Comparison of ENCODE assay signal across 20 cellular contexts in the genomic region with DNA sequence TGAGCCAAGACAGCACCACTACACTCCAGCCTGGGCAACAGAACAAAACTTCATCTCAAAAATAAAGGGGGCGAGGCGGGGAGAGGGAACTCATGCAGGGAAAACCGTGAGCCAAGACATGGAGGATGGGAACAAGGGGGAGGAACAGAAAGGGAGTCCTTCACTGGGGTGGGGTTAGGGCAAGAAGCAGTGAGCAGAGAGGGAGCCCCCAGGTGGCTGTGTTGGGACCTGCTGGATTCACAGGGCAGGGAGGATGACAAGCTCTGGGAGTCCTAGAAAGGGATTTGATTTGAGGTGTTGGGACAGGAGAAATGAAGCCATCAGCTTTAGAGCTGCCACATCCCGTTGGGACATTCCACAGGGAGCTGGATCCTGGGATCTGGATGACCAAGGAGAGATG.
DNase-seq lines count a peak whose midpoint lies in the region; ATAC-seq and TF ChIP-seq lines count a peak whose summit lies in the region.
"Had no signal": no experiment of that assay in that cellular context is flagged by ENCODE, and none has a peak within 500 bp of the region (broad histone marks: within the 10 kb centered on the region; RNA-seq: fewer than 3 reads in every experiment).

No MANE protein-coding gene starts in this region.

- peak; percentile 33 for TF ChIP-seq CTCF in A673 (conservative IDR thresholded peaks at IDR 0.05; ENCODE audit: low read depth, low read length)
- TF ChIP-seq CTCF in GM06990 (IDR thresholded peaks at IDR 0.05; ENCODE audit: insufficient read depth, low read length, poor library complexity, severe bottlenecking), result peak; percentile 40
- TF ChIP-seq CTCF in choroid plexus epithelial cell (conservative IDR thresholded peaks at IDR 0.05; ENCODE audit: low read depth, low read length), result peak; percentile 39
- no peak for TF ChIP-seq CTCF in CD8-positive, alpha-beta T cell (IDR thresholded peaks at IDR 0.05)

- no peak overlapping the region for H3K27ac ChIP-seq in A673 (ENCODE audit: low read depth, low read length, poor library complexity, severe bottlenecking)
- no peak overlapping the region for H3K27ac ChIP-seq in CD8-positive, alpha-beta T cell (ENCODE audit: low read depth, low read length)
- H3K27ac ChIP-seq: HL-60, thyroid gland had no signal

- no peaks in the 10 kb centered on the region for H3K36me3 Mint-ChIP-seq in CD8-positive, alpha-beta T cell
- H3K36me3 Mint-ChIP-seq: brain had no signal

- no peaks in the 10 kb centered on the region for H3K27me3 Mint-ChIP-seq in CD8-positive, alpha-beta T cell (ENCODE audit: low read depth)
- H3K27me3 Mint-ChIP-seq: B cell had no signal

- no peak overlapping the region for H3K4me3 Mint-ChIP-seq in CD8-positive, alpha-beta T cell
- H3K4me3 Mint-ChIP-seq: B cell, brain, nephron had no signal

- H3K4me1 ChIP-seq in A673 (ENCODE audit: insufficient read depth, low read length, poor library complexity, severe bottlenecking), result no peaks in the 10 kb centered on the region
- no peaks in the 10 kb centered on the region for H3K4me1 ChIP-seq in CD8-positive, alpha-beta T cell (ENCODE audit: insufficient read depth, low read length)
- H3K4me1 ChIP-seq: thyroid gland had no signal

- BruUV-seq in A673 (replicated peaks; lab: Mats Ljungman, UMichigan), result no TSS peak

- H3K4me3 ChIP-seq in A673 (ENCODE audit: low read depth, low read length, poor library complexity, severe bottlenecking) (no peak overlapping the region), GM06990 (replicated peaks; ENCODE audit: low read depth, low read length) (no peak overlapping the region), choroid plexus epithelial cell (ENCODE audit: low read depth, low read length) (no peak overlapping the region)
- no peak overlapping the region for H3K4me3 ChIP-seq in CD8-positive, alpha-beta T cell (ENCODE audit: low read depth, low read length)
- H3K4me3 ChIP-seq: lung, thyroid gland had no signal

- ATAC-seq in CD8-positive, alpha-beta T cell, result no peak
- ATAC-seq in GM18520 (IDR thresholded peaks at IDR 0.05; ENCODE audit: unreplicated experiment), result no peak

- POLR2A ChIA-PET in A673 (lab: Charles Lee; ENCODE audit: low non-redundant PET), result no interaction called here
- POLR2A ChIA-PET in CD8-positive, alpha-beta T cell (lab: Charles Lee), result no interaction called here

- CTCF ChIA-PET in A673 (lab: Charles Lee), result no interaction called here
- CTCF ChIA-PET in CD8-positive, alpha-beta T cell (lab: Charles Lee), result no interaction called here

- H3K9me3 ChIP-seq in A673 (ENCODE audit: low read depth, low read length, poor library complexity, severe bottlenecking), result no peaks in the 10 kb centered on the region
- H3K9me3 ChIP-seq in CD8-positive, alpha-beta T cell (ENCODE audit: low read length), result no peaks in the 10 kb centered on the region
- H3K9me3 ChIP-seq: thyroid gland had no signal

- H3K4me1 Mint-ChIP-seq in CD8-positive, alpha-beta T cell (ENCODE audit: low read depth), result no peaks in the 10 kb centered on the region
- H3K4me1 Mint-ChIP-seq: brain, nephron had no signal

- intact Hi-C loops in A673 (cut with micrococcal nuclease; ENCODE audit: unreplicated experiment), result no loop called here
- intact Hi-C loops in CD8-positive, alpha-beta T cell (cut with DNase I, micrococcal nuclease), result no loop called here

- no peaks in the 10 kb centered on the region for H3K36me3 ChIP-seq in A673 (ENCODE audit: insufficient read depth, low read length, poor library complexity, severe bottlenecking)
- no peaks in the 10 kb centered on the region for H3K36me3 ChIP-seq in GM06990 (ENCODE audit: control insufficient read depth, insufficient read depth, low read length)
- H3K36me3 ChIP-seq in CD8-positive, alpha-beta T cell (ENCODE audit: insufficient read depth, low read length), result no peaks in the 10 kb centered on the region
- H3K36me3 ChIP-seq: thyroid gland had no signal

- H3K27ac Mint-ChIP-seq in CD8-positive, alpha-beta T cell, result no peak overlapping the region
- H3K27ac Mint-ChIP-seq: B cell, brain, nephron had no signal

- no peaks in the 10 kb centered on the region for H3K9me3 Mint-ChIP-seq in CD8-positive, alpha-beta T cell

- peak; percentile 9 for DNase-seq in A673 (ENCODE audit: low spot score)
- no peak for DNase-seq in GM06990 (ENCODE audit: extremely low read depth, insufficient read length)
- peak; percentile 34 for DNase-seq in NAMALWA (ENCODE audit: low spot score)
- DNase-seq in choroid plexus epithelial cell (ENCODE audit: low read depth), result no peak
- DNase-seq in AG08395 (ENCODE audit: low spot score), result no peak
- no peak for DNase-seq in CD8-positive, alpha-beta T cell
- DNase-seq in EL, result no peak
- DNase-seq: activated gamma-delta T cell treated with Interleukin-2 at 50 U/mL for 16 hours; effector CD8-positive, alpha-beta T cell; foreskin fibroblast; NCI-H2081; SHP77 treated with DMSO at 0.1 percent for 48 hours; stimulated activated CD4-positive, alpha-beta T cell treated with anti-CD3 and anti-CD28 coated beads, Interleukin-1b, Interleukin-23, amount 100 ng/mL, for 48 hours; thyroid gland had no signal

- H3K27me3 ChIP-seq in A673 (replicated peaks; ENCODE audit: insufficient read depth, low read depth, low read length, poor library complexity), result peaks cover 4% of the 10 kb centered on the region
- no peaks in the 10 kb centered on the region for H3K27me3 ChIP-seq in GM06990 (replicated peaks; ENCODE audit: control insufficient read depth, insufficient read depth, low read length)
- H3K27me3 ChIP-seq in CD8-positive, alpha-beta T cell (ENCODE audit: insufficient read depth, low read length), result no peaks in the 10 kb centered on the region
- H3K27me3 ChIP-seq: thyroid gland had no signal

Comparison
In these comparisons a context has a peak if more than half of its experiments do, and no peak if none do; other contexts are left out.
1. DNase-seq: peak in A673 (single experiment) and NAMALWA (single experiment); none in GM06990 (single experiment), choroid plexus epithelial cell (single experiment), AG08395 (single experiment), CD8-positive, alpha-beta T cell (0 of 7) and EL (single experiment).